In genomic region chr10:57786331-57786730, GRCh38 we compare ENCODE assay signal across 15 cellular contexts.
"Had no signal": no experiment of that assay in that cellular context is flagged by ENCODE, and none has a peak within 500 bp of the region (broad histone marks: within the 10 kb centered on the region; RNA-seq: fewer than 3 reads in every experiment).

No MANE protein-coding gene starts in this region.

- H3K4me3 ChIP-seq: ovary, prostate gland, spleen had no signal

- H3K36me3 ChIP-seq: neutrophil, ovary, prostate gland, spleen had no signal

- H3K27me3 ChIP-seq: neutrophil, ovary, spleen had no signal

- H3K9me3 ChIP-seq: neutrophil, ovary, prostate gland had no signal

- H3K4me1 ChIP-seq: prostate gland, spleen had no signal

- DNase-seq: activated CD4-positive, alpha-beta T cell treated with anti-CD3 and anti-CD28 coated beads, Interleukin-2, amount 50 U/mL, for 4 hours; activated CD8-positive, alpha-beta memory T cell treated with anti-CD3 and anti-CD28 coated beads, Interleukin-2, amount 50 U/mL, for 48 hours; activated naive CD4-positive, alpha-beta T cell; activated T-cell treated with anti-CD3 and anti-CD28 coated beads, Interleukin-2, amount 50 U/mL, for 4 hours; cortex of kidney; erythroblast; foreskin fibroblast; left cardiac atrium; mesenchymal stem cell; ovary; spleen; stimulated activated CD4-positive, alpha-beta T cell treated with anti-CD3 and anti-CD28 coated beads, Interleukin-4, amount 100 ng/mL, for 24 hours; stimulated activated naive CD8-positive, alpha-beta T cell treated with anti-CD3 and anti-CD28 coated beads, Interleukin-15, Interleukin-2, amounts not matched to agents 100 U/mL and 50 U/mL, for 24 hours had no signal

- H3K27ac ChIP-seq: neutrophil, ovary, prostate gland, spleen had no signal
